ENCODE assay signal across 18 cellular contexts in genomic region chr3:82586414-82586813, GRCh38.
DNase-seq lines count a peak whose midpoint lies in the region; ATAC-seq, FAIRE-seq and TF ChIP-seq lines count a peak whose summit lies in the region.
"Had no signal": no experiment of that assay in that cellular context is flagged by ENCODE, and none has a peak within 500 bp of the region (broad histone marks: within the 10 kb centered on the region; RNA-seq: fewer than 3 reads in every experiment).

No MANE protein-coding gene starts in this region.

- peaks cover 0 to 7% (median 0%) of the 10 kb centered on the region in 3 donors for H3K4me1 ChIP-seq in pancreas

- H3K36me3 ChIP-seq in bronchial epithelial cell (ENCODE audit: control insufficient read depth, insufficient read depth, low read length) (no peaks in the 10 kb centered on the region), pancreas (no peaks in the 10 kb centered on the region)

- no peaks in the 10 kb centered on the region for H3K9me3 ChIP-seq in pancreas

- 27 to 28% methylated on average over 3 of the region's 3 CpGs for WGBS in pancreas, 2 donors

- H3K4me3 ChIP-seq in bronchial epithelial cell (ENCODE audit: low read depth, low read length) (no peak overlapping the region), pancreas (no peak overlapping the region)
- H3K4me3 ChIP-seq: GM12878, GM23338 had no signal

- no peak overlapping the region for H3K27ac ChIP-seq in pancreas

- peak; percentile 5 for DNase-seq in NCI-H510A treated with DMSO at 0.1 percent for 48 hours (lab: John Stamatoyannopoulos, UW)
- no peak for DNase-seq in NCI-H510A (lab: John Stamatoyannopoulos, UW)
- peak; percentile 29 for DNase-seq in bronchial epithelial cell (ENCODE audit: low read depth)
- DNase-seq in pancreas, result no peak
- no peak for DNase-seq in activated naive CD4-positive, alpha-beta T cell (lab: John Stamatoyannopoulos, UW)
- no peak for DNase-seq in NCI-H1694 (lab: John Stamatoyannopoulos, UW)
- DNase-seq: C1 segment of cervical spinal cord; Calu3; CD4-positive, alpha-beta memory T cell; COR-L47; DMS79; EL; GDM1; H9 had no signal

- ATAC-seq in pancreas, result peak; percentile 28 to 78 (median 64)
- ATAC-seq: GM12878, GM23338, HCT116 had no signal

- H3K27me3 ChIP-seq in bronchial epithelial cell (ENCODE audit: control insufficient read depth, insufficient read depth, low read length), result no peaks in the 10 kb centered on the region
- H3K27me3 ChIP-seq in pancreas, result no peaks in the 10 kb centered on the region

- TF ChIP-seq CTCF in bronchial epithelial cell (IDR thresholded peaks at IDR 0.05; ENCODE audit: insufficient read depth, low read length, severe bottlenecking) (no peak), pancreas (IDR thresholded peaks at IDR 0.05) (no peak)

- intact Hi-C loops in pancreas (cut with DNase I), result no loop called here

- FAIRE-seq in bronchial epithelial cell (lab: Jason Lieb, UNC) (no peak), pancreas (lab: Jason Lieb, UNC) (no peak)
- FAIRE-seq: GM12878, GM19239 had no signal

Comparison
In these comparisons a context has a peak if more than half of its experiments do, and no peak if none do; other contexts are left out.
1. DNase-seq: peak in NCI-H510A treated with DMSO at 0.1 percent for 48 hours (single experiment) and bronchial epithelial cell (single experiment); none in NCI-H510A (single experiment), pancreas (0 of 6), activated naive CD4-positive, alpha-beta T cell (0 of 4) and NCI-H1694 (single experiment).